ENCODE assay signal across 10 cellular contexts in the genomic region with DNA sequence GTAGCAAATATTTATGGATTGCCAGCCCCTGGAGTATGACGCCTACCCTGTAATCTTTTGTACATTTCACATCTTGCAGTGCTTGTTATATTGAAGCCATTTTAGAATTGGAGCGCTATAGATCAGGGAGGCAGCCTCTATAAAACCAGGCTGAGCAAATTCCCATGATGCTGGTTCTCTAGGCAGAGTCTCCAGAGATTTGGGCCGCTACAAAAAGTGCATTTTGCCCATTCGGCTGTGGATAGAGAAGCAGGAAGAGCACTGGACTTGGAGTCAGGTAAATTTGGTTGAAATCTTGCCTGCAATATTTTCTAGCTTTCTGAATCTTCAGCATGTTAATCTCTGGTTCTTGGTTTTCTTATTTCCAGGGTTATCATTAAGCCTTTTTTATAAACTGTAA. TPM values are rescaled to one million over a fixed set of nuclear protein-coding genes. Genes with fewer than 3 reads are reported as not detected.
A peak's percentile ranks its signal among the peaks of the same experiment; 100 is the strongest.
DNase-seq lines count a peak whose midpoint lies in the region; ATAC-seq and TF ChIP-seq lines count a peak whose summit lies in the region.
"Had no signal": no experiment of that assay in that cellular context is flagged by ENCODE, and none has a peak within 500 bp of the region (broad histone marks: within the 10 kb centered on the region; RNA-seq: fewer than 3 reads in every experiment).

No MANE protein-coding gene starts in this region.

- no peak for TF ChIP-seq EP300 in transverse colon (IDR thresholded peaks at IDR 0.05; ENCODE audit: low read depth)

- no peaks in the 10 kb centered on the region for H3K27me3 Mint-ChIP-seq in activated naive CD8-positive, alpha-beta T cell treated with anti-CD3 and anti-CD28 coated beads for 36 hours

- H3K27me3 ChIP-seq in heart left ventricle = no peaks in the 10 kb centered on the region
- H3K27me3 ChIP-seq in liver (ENCODE audit: control insufficient read depth in 4 of 4, insufficient read depth in 4 of 4, low read length in 3 of 4) = no peaks in the 10 kb centered on the region
- no peaks in the 10 kb centered on the region for H3K27me3 ChIP-seq in transverse colon

- TF ChIP-seq RAD21 in liver (IDR thresholded peaks at IDR 0.05) = no peak

- H3K36me3 Mint-ChIP-seq in activated naive CD8-positive, alpha-beta T cell treated with anti-CD3 and anti-CD28 coated beads for 36 hours = peaks cover 40% of the 10 kb centered on the region

- H3K4me3 ChIP-seq in heart left ventricle = peak overlapping the region in 8 of 12 donors; percentile 81 to 99 (median 96)
- H3K4me3 ChIP-seq in liver (ENCODE audit: low read depth in 1 of 3, low read length in 3 of 3) = peak overlapping the region in 1 of 3 donors; percentile 99
- H3K4me3 ChIP-seq in transverse colon = peak overlapping the region in 1 of 4 donors; percentile 93

- ATAC-seq in heart left ventricle (no peak), Right ventricle myocardium inferior (no peak), sciatic nerve (no peak), GM18868 (IDR thresholded peaks at IDR 0.05; ENCODE audit: unreplicated experiment) (no peak)

- 38 to 68% (median 50%) methylated on average over 4 of the region's 4 CpGs for WGBS in heart left ventricle, 4 donors
- 72% methylated on average over 4 of the region's 4 CpGs for WGBS in liver
- 42 to 50% methylated on average over 2 to 4 of the region's 4 CpGs for WGBS in transverse colon (ENCODE audit: low coverage in 1 of 2), 2 donors

- H3K4me1 Mint-ChIP-seq in activated naive CD8-positive, alpha-beta T cell treated with anti-CD3 and anti-CD28 coated beads for 36 hours = peaks cover 66% of the 10 kb centered on the region

- peaks cover 4% of the 10 kb centered on the region for H3K9me3 Mint-ChIP-seq in activated naive CD8-positive, alpha-beta T cell treated with anti-CD3 and anti-CD28 coated beads for 36 hours

- H3K27ac Mint-ChIP-seq in activated naive CD8-positive, alpha-beta T cell treated with anti-CD3 and anti-CD28 coated beads for 36 hours = peak overlapping the region; percentile 95

- intact Hi-C loops in heart left ventricle (cut with DNase I) = loop anchor here in 3 of 10 donors (5.0 to 10.0 kb wide), 3 partner anchors 75 to 343 kb away; partner anchors contain the start of genes STK4 (in 2 of the 3) and TOMM34 (in 1 of the 3)
- intact Hi-C loops in Right ventricle myocardium inferior (cut with DNase I) = loop anchor here (5.0 kb wide), 1 partner anchor 75 kb away; the partner anchor contains the start of gene TOMM34
- intact Hi-C loops in transverse colon (cut with DNase I; ENCODE audit: low total_unique reads) = no loop called here
- intact Hi-C loops in sciatic nerve (cut with DNase I) = no loop called here

- H3K9ac ChIP-seq in liver (ENCODE audit: low read depth in 1 of 2, low read length in 2 of 2) = peak overlapping the region; percentile 37 to 38

- TF ChIP-seq CTCF in heart left ventricle (IDR thresholded peaks at IDR 0.05) = no peak
- TF ChIP-seq CTCF in liver (IDR thresholded peaks at IDR 0.05; ENCODE audit: low read depth, low read length, missing input control) = no peak
- TF ChIP-seq CTCF in transverse colon (IDR thresholded peaks at IDR 0.05) = no peak

- no peak for DNase-seq in heart left ventricle
- DNase-seq in Right ventricle myocardium inferior (ENCODE audit: missing footprints) = no peak
- DNase-seq in activated naive CD8-positive, alpha-beta T cell treated with anti-CD3 and anti-CD28 coated beads for 36 hours = no peak
- no peak for DNase-seq in transverse colon
- no peak for DNase-seq in NCI-H345 treated with DMSO at 0.1 percent for 48 hours (lab: John Stamatoyannopoulos, UW; ENCODE audit: unreplicated experiment)
- no peak for DNase-seq in sciatic nerve (ENCODE audit: low spot score)
- DNase-seq: activated naive CD4-positive, alpha-beta T cell; NCI-H774 had no signal

- H3K4me1 ChIP-seq in heart left ventricle = peaks cover 11 to 71% (median 53%) of the 10 kb centered on the region in 12 donors
- H3K4me1 ChIP-seq in liver (ENCODE audit: control insufficient read depth in 4 of 4, insufficient read depth in 4 of 4, low read length in 3 of 4) = peaks cover 11 to 38% (median 29%) of the 10 kb centered on the region in 4 donors
- peaks cover 26 to 69% (median 60%) of the 10 kb centered on the region in 4 donors for H3K4me1 ChIP-seq in transverse colon

- H3K9me3 ChIP-seq in heart left ventricle = no peaks in the 10 kb centered on the region
- no peaks in the 10 kb centered on the region for H3K9me3 ChIP-seq in liver (ENCODE audit: control insufficient read depth in 4 of 4, low read length in 3 of 4)
- H3K9me3 ChIP-seq in transverse colon = no peaks in the 10 kb centered on the region

- in situ Hi-C loops in transverse colon (cut with MboI; ENCODE audit: low pct_ligation_motif_present in 1 of 4, low pct_unique_long_range_greater_than_20kb in 1 of 4, low sequenced_read_pairs in 3 of 4) = no loop called here

- H3K27ac ChIP-seq in heart left ventricle (peak overlapping the region in 1 of 12 donors; percentile 99), liver (ENCODE audit: low read depth in 1 of 2, low read length in 2 of 2) (no peak overlapping the region), transverse colon (peak overlapping the region in 3 of 4 donors; percentile 14 to 100 (median 97))

- TF ChIP-seq POLR2A in heart left ventricle (IDR thresholded peaks at IDR 0.05) (no peak), transverse colon (IDR thresholded peaks at IDR 0.05) (no peak)

- peak overlapping the region; percentile 97 for H3K4me3 Mint-ChIP-seq in activated naive CD8-positive, alpha-beta T cell treated with anti-CD3 and anti-CD28 coated beads for 36 hours

- peaks cover 0 to 21% (median 7%) of the 10 kb centered on the region in 9 donors for H3K36me3 ChIP-seq in heart left ventricle
- H3K36me3 ChIP-seq in liver (ENCODE audit: control insufficient read depth in 4 of 4, insufficient read depth in 3 of 4, low read depth in 1 of 4, low read length in 3 of 4) = no peaks in the 10 kb centered on the region
- no peaks in the 10 kb centered on the region for H3K36me3 ChIP-seq in transverse colon

TF ChIP-seq in liver, 16 proteins besides CTCF, POLR2A, EP300 and RAD21:
- TF ChIP-seq RXRA (IDR thresholded peaks at IDR 0.05) = no peak
- TF ChIP-seq, protein P1, sequence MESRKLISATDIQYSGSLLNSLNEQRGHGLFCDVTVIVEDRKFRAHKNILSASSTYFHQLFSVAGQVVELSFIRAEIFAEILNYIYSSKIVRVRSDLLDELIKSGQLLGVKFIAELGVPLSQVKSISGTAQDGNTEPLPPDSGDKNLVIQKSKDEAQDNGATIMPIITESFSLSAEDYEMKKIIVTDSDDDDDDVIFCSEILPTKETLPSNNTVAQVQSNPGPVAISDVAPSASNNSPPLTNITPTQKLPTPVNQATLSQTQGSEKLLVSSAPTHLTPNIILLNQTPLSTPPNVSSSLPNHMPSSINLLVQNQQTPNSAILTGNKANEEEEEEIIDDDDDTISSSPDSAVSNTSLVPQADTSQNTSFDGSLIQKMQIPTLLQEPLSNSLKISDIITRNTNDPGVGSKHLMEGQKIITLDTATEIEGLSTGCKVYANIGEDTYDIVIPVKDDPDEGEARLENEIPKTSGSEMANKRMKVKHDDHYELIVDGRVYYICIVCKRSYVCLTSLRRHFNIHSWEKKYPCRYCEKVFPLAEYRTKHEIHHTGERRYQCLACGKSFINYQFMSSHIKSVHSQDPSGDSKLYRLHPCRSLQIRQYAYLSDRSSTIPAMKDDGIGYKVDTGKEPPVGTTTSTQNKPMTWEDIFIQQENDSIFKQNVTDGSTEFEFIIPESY (IDR thresholded peaks at IDR 0.05) = no peak
- TF ChIP-seq EGR1 (IDR thresholded peaks at IDR 0.05; ENCODE audit: low read depth in 2 of 2) = no peak
- TF ChIP-seq JUND (IDR thresholded peaks at IDR 0.05) = no peak
- TF ChIP-seq GABPA (IDR thresholded peaks at IDR 0.05 in 1 of 2, conservative IDR thresholded peaks at IDR 0.05 in 1 of 2) = no peak
- TF ChIP-seq NR2F2 (IDR thresholded peaks at IDR 0.05) = no peak

RNA-seq across cellular contexts. Expression of gene YWHAB, which starts 2.0 kb away (rescaled TPM):
- total RNA-seq in heart left ventricle = 100 to 1,000 TPM in 6 of 9 donors, 10 to 100 TPM in 3; 70.8 to 160 (median 120) TPM
- polyA plus RNA-seq in heart left ventricle = 100 to 1,000 TPM in 1 of 2 donors, 10 to 100 TPM in 1; 32.2 to 154 TPM
- 110 TPM for total RNA-seq in Right ventricle myocardium inferior
- 100 to 1,000 TPM; 247 TPM for total RNA-seq in activated naive CD8-positive, alpha-beta T cell treated with anti-CD3 and anti-CD28 coated beads for 36 hours
- total RNA-seq in liver = 10 to 100 TPM; 42.4 to 44.3 TPM
- polyA plus RNA-seq in liver = 10 to 100 TPM; 41.6 to 86.5 TPM
- total RNA-seq in transverse colon = 100 to 1,000 TPM in 2 of 4 donors, 10 to 100 TPM in 2; 73.2 to 170 (median 117) TPM
- total RNA-seq in sciatic nerve = 126 TPM

RNA-seq across cellular contexts. Expression of gene PABPC1L, which starts 22.4 kb away (rescaled TPM):
- total RNA-seq in heart left ventricle (1 to 10 TPM in 8 of 9 donors, under 1 TPM in 1; 0.58 to 5.9 (median 2.3) TPM), Right ventricle myocardium inferior (2.3 TPM), liver (10 to 100 TPM in 1 of 2 donors, 1 to 10 TPM in 1; 4.7 to 21.0 TPM), transverse colon (100 to 1,000 TPM in 1 of 4 donors, 10 to 100 TPM in 3; 12.0 to 112 (median 31.6) TPM), sciatic nerve (15.6 TPM)
- polyA plus RNA-seq in heart left ventricle (1 to 10 TPM; 2.8 to 3.1 TPM), liver (10 to 100 TPM; 10.6 to 11.3 TPM)
- 10 to 100 TPM; 75.3 to 79.3 TPM for total RNA-seq in activated naive CD8-positive, alpha-beta T cell treated with anti-CD3 and anti-CD28 coated beads for 36 hours

Comparison
In these comparisons a context has a peak if more than half of its experiments do, and no peak if none do; other contexts are left out.
1. H3K27ac ChIP-seq: peak in transverse colon (3 of 4); none in liver (0 of 2).